Comparison of ENCODE assay signal across 7 cellular contexts in genomic region chr3:136861890-136862610, GRCh38. TPM values are rescaled to one million over a fixed set of nuclear protein-coding genes. Genes with fewer than 3 reads are reported as not detected.
DNase-seq lines count a peak whose midpoint lies in the region; ATAC-seq, FAIRE-seq and TF ChIP-seq lines count a peak whose summit lies in the region.

Gene NCK1 (plus strand): TSS chr3:136862208. CDS start chr3:136928002, 65,794 bp downstream.

- in situ Hi-C loops in astrocyte of the cerebellum (cut with HindIII; ENCODE audit: low sequenced_read_pairs): no loop called here

- FAIRE-seq in GM18507 (lab: Jason Lieb, UNC): peak; percentile 95

- TF ChIP-seq CTCF in astrocyte of the cerebellum (IDR thresholded peaks at IDR 0.05; ENCODE audit: low read depth, low read length, missing control alignments): peak; percentile 27

- ATAC-seq in HG02981 (IDR thresholded peaks at IDR 0.05; ENCODE audit: unreplicated experiment): peak; percentile 96

- DNase-seq in GM18507 (ENCODE audit: extremely low spot score, insufficient read length, low read depth) (peak; percentile 93), NCI-H2029 treated with DMSO at 0.1 percent for 48 hours (lab: John Stamatoyannopoulos, UW) (peak; percentile 85), T-helper 9 cell (peak; percentile 97), astrocyte of the cerebellum (ENCODE audit: low read depth) (peak; percentile 92), hepatic stellate cell (ENCODE audit: low spot score) (peak; percentile 99), renal cortical epithelial cell (ENCODE audit: low read depth) (peak; percentile 90)

- peak within 1 kb of the TSS; percentile 70 for H3K4me3 ChIP-seq in astrocyte of the cerebellum (ENCODE audit: low read depth, low read length)

RNA-seq across cellular contexts. Expression of gene NCK1, which starts in this region (rescaled TPM):
- total RNA-seq in renal cortical epithelial cell: 49.1 and 58.6 TPM in 2 replicates

Comparison
In these comparisons a context has a peak if more than half of its experiments do, and no peak if none do; other contexts are left out.
1. Peak in every context shown above with its lines: DNase-seq, ATAC-seq and H3K4me3 ChIP-seq.